In the genomic region with DNA sequence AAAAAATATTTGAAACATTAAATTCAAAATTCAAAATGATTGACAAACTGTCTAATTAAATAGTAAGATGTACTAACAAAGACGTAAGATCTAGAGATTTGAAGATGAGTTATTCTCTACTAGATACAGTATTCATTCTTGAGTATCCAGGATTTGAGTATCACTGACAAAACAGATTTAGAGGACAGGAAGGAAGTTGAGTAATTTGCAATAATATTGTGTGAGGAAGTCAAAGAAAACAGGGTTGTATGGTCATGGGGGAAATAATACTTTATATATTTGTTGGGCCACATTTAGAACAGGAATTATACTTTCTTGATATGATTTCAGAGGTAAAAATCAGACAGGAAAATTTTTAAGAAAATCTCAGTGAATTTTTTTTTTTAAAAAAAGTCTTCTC, we compare ENCODE assay signal across 19 cellular contexts.
DNase-seq lines count a peak whose midpoint lies in the region; ATAC-seq, FAIRE-seq and TF ChIP-seq lines count a peak whose summit lies in the region.
"Had no signal": no experiment of that assay in that cellular context is flagged by ENCODE, and none has a peak within 500 bp of the region (broad histone marks: within the 10 kb centered on the region; RNA-seq: fewer than 3 reads in every experiment).

No MANE protein-coding gene starts in this region.

- H3K27ac ChIP-seq in BLaER1 treated with 17β-estradiol and CSF1 and Interleukin-3, amounts not matched to agents 10 nM and 100 nM = peak overlapping the region in 8 of 11 experiments; percentile 11 to 73 (median 56); a peak in 15 of 22 replicates
- no peak overlapping the region for H3K27ac ChIP-seq in endothelial cell of umbilical vein (ENCODE audit: insufficient read depth, low read depth, low read length)
- no peak overlapping the region for H3K27ac ChIP-seq in naive thymus-derived CD4-positive, alpha-beta T cell (ENCODE audit: low read depth, low read length)
- H3K27ac ChIP-seq: A549, BLaER1 had no signal

- H3K9me1 ChIP-seq in endothelial cell of umbilical vein (replicated peaks; ENCODE audit: control insufficient read depth, extremely low read depth, insufficient read depth, low read length) = no peaks in the 10 kb centered on the region

- TF ChIP-seq CTCF in endothelial cell of umbilical vein (IDR thresholded peaks at IDR 0.05; ENCODE audit: extremely low read depth in 1 of 2, insufficient read depth in 1 of 2, low read depth in 1 of 2, low read length in 2 of 2) (no peak), osteocyte (IDR thresholded peaks at IDR 0.05) (no peak)

- peak overlapping the region in 7 of 11 experiments; percentile 39 to 60 (median 47); a peak in 11 of 22 replicates for H3K4me2 ChIP-seq in BLaER1 treated with 17β-estradiol and CSF1 and Interleukin-3, amounts not matched to agents 10 nM and 100 nM
- H3K4me2 ChIP-seq in endothelial cell of umbilical vein (ENCODE audit: insufficient read depth, low read length) = peak overlapping the region; percentile 51
- H3K4me2 ChIP-seq: A549, BLaER1 had no signal

- TF ChIP-seq POLR2A in endothelial cell of umbilical vein (IDR thresholded peaks at IDR 0.05; ENCODE audit: low read depth, low read length) = no peak

- no peak overlapping the region for H3K9ac ChIP-seq in BLaER1 treated with 17β-estradiol and CSF1 and Interleukin-3, amounts not matched to agents 10 nM and 100 nM
- H3K9ac ChIP-seq in endothelial cell of umbilical vein (replicated peaks; ENCODE audit: extremely low read depth, insufficient read depth, low read length) = no peak overlapping the region
- H3K9ac ChIP-seq: BLaER1 had no signal

- H3K9me3 ChIP-seq in BLaER1 treated with 17β-estradiol and CSF1 and Interleukin-3, amounts not matched to agents 10 nM and 100 nM (replicated peaks in 1 of 11) = no peaks in the 10 kb centered on the region
- H3K9me3 ChIP-seq in endothelial cell of umbilical vein (replicated peaks; ENCODE audit: control insufficient read depth, insufficient read depth, low read length) = no peaks in the 10 kb centered on the region
- no peaks in the 10 kb centered on the region for H3K9me3 ChIP-seq in naive thymus-derived CD4-positive, alpha-beta T cell (ENCODE audit: control insufficient read depth in 2 of 3, low read length in 3 of 3)
- H3K9me3 ChIP-seq: A549, BLaER1 had no signal

- H3K79me2 ChIP-seq in endothelial cell of umbilical vein (ENCODE audit: control insufficient read depth, insufficient read depth, low read length) = no peaks in the 10 kb centered on the region

- H4K20me1 ChIP-seq in BLaER1 treated with 17β-estradiol and CSF1 and Interleukin-3, amounts not matched to agents 10 nM and 100 nM = no peaks in the 10 kb centered on the region
- no peaks in the 10 kb centered on the region for H4K20me1 ChIP-seq in endothelial cell of umbilical vein (replicated peaks; ENCODE audit: control insufficient read depth, extremely low read depth, insufficient read depth, low read length)
- H4K20me1 ChIP-seq: BLaER1 had no signal

- intact Hi-C loops in endothelial cell of umbilical vein (cut with micrococcal nuclease) = no loop called here
- intact Hi-C loops in naive thymus-derived CD4-positive, alpha-beta T cell (cut with micrococcal nuclease) = no loop called here

- H3K4me1 Mint-ChIP-seq in osteocyte (ENCODE audit: unreplicated experiment) = peaks cover 32% of the 10 kb centered on the region
- H3K4me1 Mint-ChIP-seq in activated T-cell treated with anti-CD3 and anti-CD28 coated beads, Interleukin-2, amount 50 U/mL, for 24 hours (ENCODE audit: low read depth) = no peaks in the 10 kb centered on the region
- no peaks in the 10 kb centered on the region for H3K4me1 Mint-ChIP-seq in naive thymus-derived CD4-positive, alpha-beta T cell
- H3K4me1 Mint-ChIP-seq: CD4-positive, CD25-positive, alpha-beta regulatory T cell; H9 had no signal

- FAIRE-seq in endothelial cell of umbilical vein (lab: Jason Lieb, UNC) (peak; percentile 4), GM19239 (lab: Jason Lieb, UNC) (no peak)
- FAIRE-seq: A549, G401.6, GM12891 had no signal

- DNase-seq in HT1080 (ENCODE audit: low read depth) (peak; percentile 11), endothelial cell of umbilical vein (ENCODE audit: low read depth, low spot score) (peak; percentile 33), osteocyte (ENCODE audit: extremely low spot score, unreplicated experiment) (no peak), GM19239 (ENCODE audit: insufficient read length, low spot score) (no peak)
- DNase-seq in activated T-cell treated with anti-CD3 and anti-CD28 coated beads, Interleukin-2, amount 50 U/mL, for 24 hours = no peak
- DNase-seq in naive thymus-derived CD4-positive, alpha-beta T cell = no peak
- DNase-seq: Calu3; CD4-positive, CD25-positive, alpha-beta regulatory T cell; DMS79; EL; GOT3; H9; KG1 had no signal

- POLR2A ChIA-PET in endothelial cell of umbilical vein (lab: Charles Lee) = no interaction called here
- POLR2A ChIA-PET in naive thymus-derived CD4-positive, alpha-beta T cell (lab: Charles Lee) = no interaction called here

- H3K9me3 Mint-ChIP-seq in osteocyte (ENCODE audit: unreplicated experiment) = peaks cover 18% of the 10 kb centered on the region
- peaks cover 4% of the 10 kb centered on the region for H3K9me3 Mint-ChIP-seq in activated T-cell treated with anti-CD3 and anti-CD28 coated beads, Interleukin-2, amount 50 U/mL, for 24 hours
- peaks cover 0 to 17% (median under 1%) of the 10 kb centered on the region in 11 donors for H3K9me3 Mint-ChIP-seq in naive thymus-derived CD4-positive, alpha-beta T cell

- H3K36me3 ChIP-seq in BLaER1 treated with 17β-estradiol and CSF1 and Interleukin-3, amounts not matched to agents 10 nM and 100 nM = no peaks in the 10 kb centered on the region
- no peaks in the 10 kb centered on the region for H3K36me3 ChIP-seq in endothelial cell of umbilical vein (ENCODE audit: control insufficient read depth in 2 of 2, extremely low read depth in 1 of 2, insufficient read depth in 2 of 2, low read length in 2 of 2)
- no peaks in the 10 kb centered on the region for H3K36me3 ChIP-seq in naive thymus-derived CD4-positive, alpha-beta T cell (ENCODE audit: control insufficient read depth in 2 of 3, insufficient read depth in 3 of 3, low read length in 3 of 3)
- H3K36me3 ChIP-seq: BLaER1 had no signal

- CTCF ChIA-PET in endothelial cell of umbilical vein (lab: Charles Lee) = no interaction called here
- CTCF ChIA-PET in naive thymus-derived CD4-positive, alpha-beta T cell (lab: Charles Lee) = no interaction called here

- H3K4me3 Mint-ChIP-seq in osteocyte (ENCODE audit: unreplicated experiment) = no peak overlapping the region
- H3K4me3 Mint-ChIP-seq in activated T-cell treated with anti-CD3 and anti-CD28 coated beads, Interleukin-2, amount 50 U/mL, for 24 hours = no peak overlapping the region
- H3K4me3 Mint-ChIP-seq in naive thymus-derived CD4-positive, alpha-beta T cell = no peak overlapping the region
- H3K4me3 Mint-ChIP-seq: CD4-positive, CD25-positive, alpha-beta regulatory T cell; H9; IgD-negative memory B cell had no signal

- no peak for ATAC-seq in naive thymus-derived CD4-positive, alpha-beta T cell
- ATAC-seq: A549 had no signal

- peak overlapping the region; percentile 17 for H3K27ac Mint-ChIP-seq in osteocyte (ENCODE audit: unreplicated experiment)
- no peak overlapping the region for H3K27ac Mint-ChIP-seq in activated T-cell treated with anti-CD3 and anti-CD28 coated beads, Interleukin-2, amount 50 U/mL, for 24 hours
- no peak overlapping the region for H3K27ac Mint-ChIP-seq in naive thymus-derived CD4-positive, alpha-beta T cell
- H3K27ac Mint-ChIP-seq: CD4-positive, CD25-positive, alpha-beta regulatory T cell; H9; IgD-negative memory B cell had no signal

- peaks cover 6% of the 10 kb centered on the region for H3K36me3 Mint-ChIP-seq in osteocyte (ENCODE audit: unreplicated experiment)
- H3K36me3 Mint-ChIP-seq in activated T-cell treated with anti-CD3 and anti-CD28 coated beads, Interleukin-2, amount 50 U/mL, for 24 hours (ENCODE audit: low read depth) = no peaks in the 10 kb centered on the region
- no peaks in the 10 kb centered on the region for H3K36me3 Mint-ChIP-seq in naive thymus-derived CD4-positive, alpha-beta T cell
- H3K36me3 Mint-ChIP-seq: CD4-positive, CD25-positive, alpha-beta regulatory T cell; IgD-negative memory B cell had no signal

- H3K4me1 ChIP-seq in BLaER1 treated with 17β-estradiol and CSF1 and Interleukin-3, amounts not matched to agents 10 nM and 100 nM = peaks cover 0 to 41% (median 19%) of the 10 kb centered on the region in 10 experiments; a peak in 14 of 20 replicates
- peaks cover 11% of the 10 kb centered on the region for H3K4me1 ChIP-seq in endothelial cell of umbilical vein (ENCODE audit: control insufficient read depth, extremely low read depth, insufficient read depth, low read length)
- H3K4me1 ChIP-seq in naive thymus-derived CD4-positive, alpha-beta T cell (ENCODE audit: control insufficient read depth in 2 of 2, insufficient read depth in 2 of 2, low read length in 2 of 2) = no peaks in the 10 kb centered on the region
- H3K4me1 ChIP-seq: A549, BLaER1 had no signal

- H3K4me3 ChIP-seq in BLaER1 treated with 17β-estradiol and CSF1 and Interleukin-3, amounts not matched to agents 10 nM and 100 nM = no peak overlapping the region
- H3K4me3 ChIP-seq in endothelial cell of umbilical vein (replicated peaks in 1 of 3; ENCODE audit: insufficient read depth in 1 of 3, low read depth in 1 of 3, low read length in 3 of 3) = no peak overlapping the region
- no peak overlapping the region for H3K4me3 ChIP-seq in naive thymus-derived CD4-positive, alpha-beta T cell (ENCODE audit: low read length)
- H3K4me3 ChIP-seq: A549, BLaER1 had no signal

- no peak overlapping the region for H2AFZ ChIP-seq in endothelial cell of umbilical vein (ENCODE audit: low read depth, low read length)

- no peaks in the 10 kb centered on the region for H3K27me3 Mint-ChIP-seq in osteocyte (ENCODE audit: unreplicated experiment)
- no peaks in the 10 kb centered on the region for H3K27me3 Mint-ChIP-seq in activated T-cell treated with anti-CD3 and anti-CD28 coated beads, Interleukin-2, amount 50 U/mL, for 24 hours
- H3K27me3 Mint-ChIP-seq in naive thymus-derived CD4-positive, alpha-beta T cell = peaks cover 0 to 4% (median 0%) of the 10 kb centered on the region in 5 donors
- H3K27me3 Mint-ChIP-seq: CD4-positive, CD25-positive, alpha-beta regulatory T cell; IgD-negative memory B cell had no signal

- no TSS peak for BruUV-seq in endothelial cell of umbilical vein (replicated peaks; lab: Mats Ljungman, UMichigan)

- no peaks in the 10 kb centered on the region for H3K27me3 ChIP-seq in BLaER1 treated with 17β-estradiol and CSF1 and Interleukin-3, amounts not matched to agents 10 nM and 100 nM
- H3K27me3 ChIP-seq in endothelial cell of umbilical vein (ENCODE audit: control insufficient read depth in 2 of 2, insufficient read depth in 2 of 2, low read length in 2 of 2) = no peaks in the 10 kb centered on the region
- H3K27me3 ChIP-seq in naive thymus-derived CD4-positive, alpha-beta T cell (ENCODE audit: control insufficient read depth in 2 of 2, insufficient read depth in 2 of 2, low read length in 2 of 2) = no peaks in the 10 kb centered on the region
- H3K27me3 ChIP-seq: BLaER1 had no signal

- dilution Hi-C loops in endothelial cell of umbilical vein (cut with MboI; ENCODE audit: extremely low pct_ligation_motif_present, low sequenced_read_pairs) = no loop called here

TF ChIP-seq in endothelial cell of umbilical vein, 7 proteins besides CTCF, POLR2A, EP300 and RAD21 (continues in another document):
- peak; percentile 11 for TF ChIP-seq GATA2 (IDR thresholded peaks at IDR 0.05; ENCODE audit: insufficient read depth, insufficient read length, low read depth, low read length)

Comparison
In these comparisons a context has a peak if more than half of its experiments do, and no peak if none do; other contexts are left out.
1. H3K27ac ChIP-seq: peak in BLaER1 treated with 17β-estradiol and CSF1 and Interleukin-3, amounts not matched to agents 10 nM and 100 nM (8 of 11); none in endothelial cell of umbilical vein (single experiment) and naive thymus-derived CD4-positive, alpha-beta T cell (single experiment).
2. DNase-seq: peak in HT1080 (single experiment) and endothelial cell of umbilical vein (single experiment); none in osteocyte (single experiment), activated T-cell treated with anti-CD3 and anti-CD28 coated beads, Interleukin-2, amount 50 U/mL, for 24 hours (single experiment), GM19239 (single experiment) and naive thymus-derived CD4-positive, alpha-beta T cell (0 of 9).